ENCODE assay signal across 15 cellular contexts in genomic region chr1:196393742-196394141, GRCh38.
DNase-seq lines count a peak whose midpoint lies in the region; ATAC-seq and TF ChIP-seq lines count a peak whose summit lies in the region.
"Had no signal": no experiment of that assay in that cellular context is flagged by ENCODE, and none has a peak within 500 bp of the region (broad histone marks: within the 10 kb centered on the region; RNA-seq: fewer than 3 reads in every experiment).

No MANE protein-coding gene starts in this region.

- no peaks in the 10 kb centered on the region for H3K9me3 ChIP-seq in fibroblast of lung (ENCODE audit: control insufficient read depth, insufficient read depth, low read depth, low read length)

- H3K27ac ChIP-seq in fibroblast of lung (ENCODE audit: insufficient read depth, low read length): no peak overlapping the region

- in situ Hi-C loops in ACHN (cut with HindIII; ENCODE audit: low pct_ligation_motif_present, low pct_unique_long_range_greater_than_20kb, low sequenced_read_pairs): no loop called here

- H3K9ac ChIP-seq in fibroblast of lung (ENCODE audit: insufficient read depth, low read length): no peak overlapping the region

- no peaks in the 10 kb centered on the region for H3K36me3 ChIP-seq in fibroblast of lung (ENCODE audit: control insufficient read depth, insufficient read depth, low read length)

- no peaks in the 10 kb centered on the region for H3K79me2 ChIP-seq in fibroblast of lung (ENCODE audit: control insufficient read depth, insufficient read depth, low read length)

- H3K27me3 ChIP-seq in fibroblast of lung (ENCODE audit: control insufficient read depth, insufficient read depth, low read length): no peaks in the 10 kb centered on the region

- no peak overlapping the region for H3K4me2 ChIP-seq in fibroblast of lung (ENCODE audit: extremely low read depth, insufficient read depth, low read length)

- no peak overlapping the region for H2AFZ ChIP-seq in fibroblast of lung (ENCODE audit: low read length)

- no peak for ATAC-seq in HG02970 (IDR thresholded peaks at IDR 0.05; ENCODE audit: low FRiP score, unreplicated experiment)
- ATAC-seq: activated naive CD8-positive, alpha-beta T cell treated with anti-CD3 and anti-CD28 coated beads, Interleukin-2, amount 50 U/mL, for 24 hours; K562; natural killer cell treated with Interleukin-12 subunit alpha and Interleukin-12 subunit beta and Interleukin-15 and Interleukin-18, amount 100 ng/mL, for 72 hours; stimulated activated naive B cell treated with anti-CD40 and anti-IgM and Interleukin-4, amounts not matched to agents 10 μg/mL and 1 μg/mL and 100 μg/mL, for 72 hours had no signal

- DNase-seq in GM04504 (ENCODE audit: low read depth) (peak; percentile 24), RPMI7951 (ENCODE audit: low read depth) (peak; percentile 64), fibroblast of lung (ENCODE audit: low read depth in 2 of 2) (peak; percentile 66 to 69), retinal pigment epithelial cell (ENCODE audit: low read depth) (peak; percentile 75), NCI-H2196 (lab: John Stamatoyannopoulos, UW; ENCODE audit: unreplicated experiment) (no peak), ACHN (no peak), iPS-NIHi7 (ENCODE audit: extremely low spot score) (no peak)
- DNase-seq: activated naive CD8-positive, alpha-beta T cell treated with anti-CD3 and anti-CD28 coated beads, Interleukin-2, amount 50 U/mL, for 24 hours; Calu3; H7; NCI-H2081 treated with DMSO at 0.1 percent for 48 hours; stimulated activated naive B cell treated with anti-CD40 and anti-IgM and Interleukin-4, amounts not matched to agents 10 μg/mL and 1 μg/mL and 100 μg/mL, for 72 hours had no signal

- H4K20me1 ChIP-seq in fibroblast of lung (ENCODE audit: control insufficient read depth, extremely low read depth, insufficient read depth, low read length): no peaks in the 10 kb centered on the region

- no peak for TF ChIP-seq CTCF in fibroblast of lung (conservative IDR thresholded peaks at IDR 0.05 in 1 of 2, IDR thresholded peaks at IDR 0.05 in 1 of 2; ENCODE audit: low read depth in 1 of 2, low read length in 2 of 2)
- TF ChIP-seq CTCF in retinal pigment epithelial cell (conservative IDR thresholded peaks at IDR 0.05; ENCODE audit: low read depth, low read length): no peak

- H3K4me3 ChIP-seq in fibroblast of lung (replicated peaks in 1 of 4; ENCODE audit: control extremely low read depth in 1 of 4, insufficient read depth in 1 of 4, low read depth in 3 of 4, low read length in 4 of 4) (no peak overlapping the region), retinal pigment epithelial cell (ENCODE audit: low read length) (no peak overlapping the region)
- H3K4me3 ChIP-seq: K562 had no signal

- H3K4me1 ChIP-seq in fibroblast of lung (ENCODE audit: control insufficient read depth, extremely low read depth, insufficient read depth, low read length): no peaks in the 10 kb centered on the region

Comparison
In these comparisons a context has a peak if more than half of its experiments do, and no peak if none do; other contexts are left out.
1. DNase-seq: peak in GM04504 (single experiment), RPMI7951 (single experiment), fibroblast of lung (2 of 2) and retinal pigment epithelial cell (single experiment); none in NCI-H2196 (single experiment), ACHN (single experiment) and iPS-NIHi7 (single experiment).